Comparison of ENCODE assay signal across 8 cellular contexts in the genomic region with DNA sequence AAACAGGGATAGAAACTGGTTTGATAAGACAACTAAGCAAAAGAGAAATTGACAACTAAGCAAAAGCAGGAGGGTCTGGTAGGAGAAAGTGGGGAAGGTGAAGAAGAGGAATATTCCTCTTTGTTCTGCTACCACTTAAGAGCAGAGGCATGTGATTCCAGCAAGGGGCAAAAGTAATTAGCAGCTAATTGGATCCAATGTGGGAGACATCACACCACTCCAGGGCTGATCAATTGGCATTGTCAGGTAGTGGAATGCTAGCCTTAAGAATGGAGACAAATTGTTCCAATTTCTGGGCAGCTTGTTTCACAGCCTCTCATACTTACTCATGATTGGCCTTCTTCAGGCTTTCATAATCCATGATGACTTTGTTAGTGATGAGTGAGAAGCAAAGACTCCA.
"Had no signal": no experiment of that assay in that cellular context is flagged by ENCODE, and none has a peak within 500 bp of the region (broad histone marks: within the 10 kb centered on the region; RNA-seq: fewer than 3 reads in every experiment).

No MANE protein-coding gene starts in this region.

- DNase-seq: GM23248, H9, HCEC 1CT, KBM-7 had no signal

- H3K9ac ChIP-seq: GM23248 had no signal

- H3K27ac Mint-ChIP-seq: H9, IgD-negative memory B cell had no signal

- H2AFZ ChIP-seq: GM23248 had no signal

- H3K36me3 Mint-ChIP-seq: IgD-negative memory B cell had no signal

- FAIRE-seq: H1, H54, HTR-8/SVneo had no signal

- H3K27me3 Mint-ChIP-seq: IgD-negative memory B cell had no signal

- H3K4me1 Mint-ChIP-seq: H9, IgD-negative memory B cell had no signal

- H3K27ac ChIP-seq: GM23248 had no signal

- H3K4me3 ChIP-seq: GM23248 had no signal

- H3K9me3 Mint-ChIP-seq: H9 had no signal

- H3K4me3 Mint-ChIP-seq: H9, IgD-negative memory B cell had no signal
